21 cellular contexts compared by ENCODE assay signal in the genomic region with DNA sequence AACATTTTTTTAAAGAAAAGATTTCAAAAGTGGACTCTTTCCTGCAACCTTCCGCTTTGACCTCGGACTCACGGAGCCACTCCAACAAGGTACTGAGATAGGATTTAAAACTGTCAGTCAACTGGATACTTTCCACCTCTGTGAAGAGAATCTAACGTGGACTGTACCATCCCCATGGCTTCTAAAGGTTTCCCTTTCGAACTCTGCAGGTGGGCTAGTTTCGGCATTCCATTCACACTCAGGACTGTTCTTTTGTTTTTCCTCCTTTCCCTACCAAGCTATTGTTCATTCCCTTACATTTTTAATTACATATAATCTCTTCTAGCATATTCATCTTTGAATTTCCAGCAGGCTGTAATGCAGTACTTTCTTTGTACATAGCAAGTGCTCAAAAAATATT.
DNase-seq lines count a peak whose midpoint lies in the region; ATAC-seq, FAIRE-seq and TF ChIP-seq lines count a peak whose summit lies in the region.
"Had no signal": no experiment of that assay in that cellular context is flagged by ENCODE, and none has a peak within 500 bp of the region (broad histone marks: within the 10 kb centered on the region; RNA-seq: fewer than 3 reads in every experiment).

No MANE protein-coding gene starts in this region.

- ATAC-seq in GM19455 (IDR thresholded peaks at IDR 0.05; ENCODE audit: unreplicated experiment) = no peak
- ATAC-seq: HepG2, K562, SK-N-SH treated with all-trans-retinoic acid at 6 μM for 48 hours had no signal

- no peak overlapping the region for H3K27ac Mint-ChIP-seq in astrocyte (ENCODE audit: unreplicated experiment)

- H3K4me3 ChIP-seq in H7 (ENCODE audit: insufficient read depth, low read depth, low read length) = no peak overlapping the region
- H3K4me3 ChIP-seq in astrocyte (ENCODE audit: insufficient read depth, low read depth, low read length) = no peak overlapping the region
- peak overlapping the region; percentile 10 for H3K4me3 ChIP-seq in iPS-18a (ENCODE audit: low read length)
- H3K4me3 ChIP-seq in smooth muscle cell = no peak overlapping the region
- H3K4me3 ChIP-seq: HAP-1, K562 had no signal

- DNase-seq in H7 (peak; percentile 61), astrocyte (ENCODE audit: low read depth) (no peak), smooth muscle cell (lab: John Stamatoyannopoulos, UW; ENCODE audit: unreplicated experiment) (no peak), cerebellar nuclear complex (lab: John Stamatoyannopoulos, UW) (no peak), NCI-H345 treated with DMSO at 0.1 percent for 48 hours (lab: John Stamatoyannopoulos, UW; ENCODE audit: unreplicated experiment) (no peak)
- DNase-seq: Calu3, DMS79 treated with DMSO at 0.1 percent for 48 hours, Kasumi-1, NCI-H1105, NCI-H1436 treated with DMSO at 0.1 percent for 48 hours, NCI-H187 treated with DMSO at 0.1 percent for 48 hours, NCI-H345, NCI-H748 treated with DMSO at 0.1 percent for 48 hours had no signal

- H3K4me1 Mint-ChIP-seq in astrocyte (ENCODE audit: low read depth, unreplicated experiment) = peaks cover 2% of the 10 kb centered on the region

- H3K36me3 Mint-ChIP-seq in astrocyte (ENCODE audit: low read depth, unreplicated experiment) = peaks cover 5% of the 10 kb centered on the region

- H3K4me1 ChIP-seq in astrocyte (ENCODE audit: insufficient read depth, low read length) (peaks cover 21% of the 10 kb centered on the region), iPS-18a (ENCODE audit: control insufficient read depth, low read depth, low read length) (peaks cover 32% of the 10 kb centered on the region), smooth muscle cell (ENCODE audit: low read depth) (peaks cover 36% of the 10 kb centered on the region)
- H3K4me1 ChIP-seq: HAP-1 had no signal

- FAIRE-seq in astrocyte (lab: Jason Lieb, UNC) = peak; percentile 32
- FAIRE-seq: GM12892, HepG2, K562, RCC 7860 had no signal

- WGBS in smooth muscle cell (ENCODE audit: low lambda C conversion rate) = 76% methylated on average over 6 of the region's 6 CpGs

- H2AFZ ChIP-seq in astrocyte (ENCODE audit: low read depth, low read length) = no peak overlapping the region
- no peak overlapping the region for H2AFZ ChIP-seq in smooth muscle cell (ENCODE audit: low read depth)

- H3K79me2 ChIP-seq in astrocyte (ENCODE audit: insufficient read depth, low read length) (no peaks in the 10 kb centered on the region), smooth muscle cell (ENCODE audit: low read depth) (peaks cover 63% of the 10 kb centered on the region)

- H3K36me3 ChIP-seq in H7 (replicated peaks; ENCODE audit: control insufficient read depth, insufficient read depth, low read length) (no peaks in the 10 kb centered on the region), astrocyte (ENCODE audit: insufficient read depth, low read length) (no peaks in the 10 kb centered on the region), iPS-18a (ENCODE audit: control insufficient read depth, low read depth, low read length) (no peaks in the 10 kb centered on the region), smooth muscle cell (ENCODE audit: low read depth) (no peaks in the 10 kb centered on the region)
- H3K36me3 ChIP-seq: HAP-1 had no signal

- TF ChIP-seq CTCF in astrocyte (IDR thresholded peaks at IDR 0.05; ENCODE audit: insufficient read depth, low read depth, low read length) (no peak), smooth muscle cell (IDR thresholded peaks at IDR 0.05; ENCODE audit: borderline replicate concordance, insufficient read depth, poor library complexity, severe bottlenecking) (no peak)

- no peaks in the 10 kb centered on the region for H3K27me3 Mint-ChIP-seq in astrocyte (ENCODE audit: low read depth, unreplicated experiment)

- H3K27me3 ChIP-seq in H7 (ENCODE audit: control insufficient read depth, insufficient read depth, low read length) (no peaks in the 10 kb centered on the region), astrocyte (ENCODE audit: insufficient read depth, low read length) (no peaks in the 10 kb centered on the region), iPS-18a (ENCODE audit: control insufficient read depth, insufficient read depth, low read length) (no peaks in the 10 kb centered on the region), smooth muscle cell (ENCODE audit: low read depth) (no peaks in the 10 kb centered on the region)

- H3K9me3 ChIP-seq in astrocyte (ENCODE audit: insufficient read depth, low read depth, low read length) = no peaks in the 10 kb centered on the region
- no peaks in the 10 kb centered on the region for H3K9me3 ChIP-seq in iPS-18a (ENCODE audit: control insufficient read depth, low read depth, low read length)
- H3K9me3 ChIP-seq in smooth muscle cell (replicated peaks; ENCODE audit: low read depth) = no peaks in the 10 kb centered on the region
- H3K9me3 ChIP-seq: HAP-1 had no signal

- H3K9ac ChIP-seq in astrocyte (ENCODE audit: low read length) = no peak overlapping the region
- peak overlapping the region; percentile 18 for H3K9ac ChIP-seq in iPS-18a (ENCODE audit: low read length)
- no peak overlapping the region for H3K9ac ChIP-seq in smooth muscle cell (ENCODE audit: low read depth)

- peaks cover 23% of the 10 kb centered on the region for H3F3A ChIP-seq in smooth muscle cell (ENCODE audit: low read depth)

- H3K27ac ChIP-seq in astrocyte (ENCODE audit: low read depth, low read length) (no peak overlapping the region), iPS-18a (ENCODE audit: low read length) (no peak overlapping the region), smooth muscle cell (ENCODE audit: low read depth) (peak overlapping the region; percentile 4)

- no peaks in the 10 kb centered on the region for H3K9me3 Mint-ChIP-seq in astrocyte (ENCODE audit: unreplicated experiment)

- H3K4me3 Mint-ChIP-seq in astrocyte (ENCODE audit: unreplicated experiment) = no peak overlapping the region

- no peak overlapping the region for H3K4me2 ChIP-seq in astrocyte (ENCODE audit: low read length)
- no peak overlapping the region for H3K4me2 ChIP-seq in smooth muscle cell

- no peaks in the 10 kb centered on the region for H4K20me1 ChIP-seq in astrocyte (ENCODE audit: insufficient read depth, low read length)
- H4K20me1 ChIP-seq in smooth muscle cell (ENCODE audit: low read depth) = no peaks in the 10 kb centered on the region
